17 cellular contexts compared by ENCODE assay signal in the genomic region with DNA sequence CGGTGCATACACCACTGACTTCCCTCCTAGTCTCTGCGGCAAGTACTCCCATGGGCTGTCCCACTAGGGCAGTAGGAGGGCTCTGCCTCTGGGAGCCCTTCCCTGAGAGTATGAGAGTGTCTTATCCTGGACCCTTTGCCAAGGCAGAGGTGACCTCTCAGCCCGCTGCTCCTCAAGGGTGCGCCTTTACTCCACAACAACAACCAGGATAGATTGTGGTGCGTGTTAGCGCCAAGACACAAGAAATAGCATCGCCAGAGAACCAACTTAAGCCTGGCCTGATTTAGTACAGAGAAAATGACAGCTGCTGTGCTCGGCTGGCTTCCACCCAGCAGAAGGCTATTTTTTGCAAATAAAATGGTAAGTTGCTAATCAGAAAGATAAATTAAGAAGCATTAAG.
"Had no signal": no experiment of that assay in that cellular context is flagged by ENCODE, and none has a peak within 500 bp of the region (broad histone marks: within the 10 kb centered on the region; RNA-seq: fewer than 3 reads in every experiment).

No MANE protein-coding gene starts in this region.

- H3K4me1 Mint-ChIP-seq: immature natural killer cell, memory B cell, natural killer cell had no signal

- FAIRE-seq: keratinocyte, small intestine, urothelium cell line had no signal

- H3K4me1 ChIP-seq: foreskin keratinocyte had no signal

- H3K27ac ChIP-seq: foreskin keratinocyte, left ventricle myocardium inferior, lower lobe of right lung, thyroid gland had no signal

- H3K27ac Mint-ChIP-seq: immature natural killer cell, memory B cell, natural killer cell had no signal

- DNase-seq: central memory CD4-positive, alpha-beta T cell; cortex of kidney; foreskin keratinocyte; immature natural killer cell; left cardiac atrium; left ventricle myocardium inferior; lower lobe of right lung; natural killer cell; small intestine; stimulated activated CD4-positive, alpha-beta T cell treated with anti-CD3 and anti-CD28 coated beads, Interleukin-2, amount 100 ng/mL, for 48 hours; stimulated activated naive CD4-positive, alpha-beta T cell treated with Interleukin-2 at 50 U/mL for 16 hours had no signal

- H3K9me3 ChIP-seq: left ventricle myocardium inferior, lower lobe of right lung, thyroid gland had no signal

- H3K27me3 ChIP-seq: thyroid gland had no signal

- H3K4me3 ChIP-seq: left ventricle myocardium inferior, lower lobe of right lung, thyroid gland had no signal

- H3K9me3 Mint-ChIP-seq: immature natural killer cell, memory B cell, natural killer cell, type B pancreatic cell had no signal

- H3K36me3 Mint-ChIP-seq: immature natural killer cell, memory B cell, natural killer cell, type B pancreatic cell had no signal

- H3K36me3 ChIP-seq: left ventricle myocardium inferior, lower lobe of right lung, thyroid gland had no signal

- ATAC-seq: foreskin keratinocyte, lower lobe of right lung, natural killer cell, sciatic nerve had no signal

- H3K4me3 Mint-ChIP-seq: immature natural killer cell, memory B cell, natural killer cell, type B pancreatic cell had no signal
